ENCODE assay signal across 34 cellular contexts in the genomic region with DNA sequence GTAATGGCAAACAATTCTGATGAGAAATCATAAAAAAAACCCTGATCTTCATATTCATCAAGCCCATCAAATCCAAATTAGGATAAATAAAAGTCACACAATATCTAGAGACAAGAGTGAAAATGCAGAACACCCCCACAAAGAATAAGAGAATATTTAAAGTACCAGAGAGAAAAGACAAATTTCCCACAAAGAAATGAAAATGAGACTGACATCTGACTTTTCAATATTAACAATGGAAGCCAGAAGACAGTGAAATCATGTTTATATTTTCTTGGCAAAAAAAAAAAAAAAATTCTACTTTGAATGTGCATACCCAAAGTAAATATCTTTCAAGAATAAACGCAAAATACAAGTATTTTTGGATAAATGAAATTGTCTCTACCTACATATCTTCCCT. TPM values are rescaled to one million over a fixed set of nuclear protein-coding genes. Genes with fewer than 3 reads are reported as not detected.
DNase-seq lines count a peak whose midpoint lies in the region; ATAC-seq, FAIRE-seq and TF ChIP-seq lines count a peak whose summit lies in the region.
"Had no signal": no experiment of that assay in that cellular context is flagged by ENCODE, and none has a peak within 500 bp of the region (broad histone marks: within the 10 kb centered on the region; RNA-seq: fewer than 3 reads in every experiment).

No MANE protein-coding gene starts in this region.

- no peak overlapping the region for H3K27ac Mint-ChIP-seq in WTC11
- H3K27ac Mint-ChIP-seq: B cell; CD14-positive monocyte; CD4-positive, alpha-beta memory T cell; CD4-positive, alpha-beta T cell; CD4-positive, CD25-positive, alpha-beta regulatory T cell; CD8-positive, alpha-beta memory T cell; CD8-positive, alpha-beta T cell had no signal

- in situ Hi-C loops in HepG2 (cut with HindIII; ENCODE audit: extremely low pct_ligation_motif_present, low pct_unique_long_range_greater_than_20kb): no loop called here

- POLR2A ChIA-PET in HepG2 (lab: Yijun Ruan, JAX) (no interaction called here), HEK293 (lab: Yijun Ruan, JAX) (no interaction called here), WTC11 (lab: Charles Lee) (no interaction called here)

- no peak overlapping the region for H3K27ac ChIP-seq in HepG2 (ENCODE audit: extremely low read length, insufficient read depth, low read length)
- no peak overlapping the region for H3K27ac ChIP-seq in right lobe of liver
- no peak overlapping the region for H3K27ac ChIP-seq in HEK293 (ENCODE audit: extremely low read depth, low read depth, low read length)
- H3K27ac ChIP-seq: 22Rv1; A549; BLaER1; BLaER1 treated with 17β-estradiol and CSF1 and Interleukin-3, amounts not matched to agents 10 nM and 100 nM; C4-2B had no signal

- ATAC-seq in HepG2 (no peak), right lobe of liver (no peak), WTC11 (no peak), Right ventricle myocardium inferior (no peak)
- ATAC-seq: A549; CD8-positive, alpha-beta T cell had no signal

- H3K4me1 ChIP-seq in HepG2 (ENCODE audit: insufficient read depth, low read length): no peaks in the 10 kb centered on the region
- H3K4me1 ChIP-seq in right lobe of liver: no peaks in the 10 kb centered on the region
- H3K4me1 ChIP-seq in HEK293 (ENCODE audit: control insufficient read depth, insufficient read depth, low read length): no peaks in the 10 kb centered on the region
- H3K4me1 ChIP-seq: A549, BE2C, Caco-2 had no signal

- H3K36me3 ChIP-seq in HepG2 (replicated peaks in 1 of 2; ENCODE audit: control insufficient read depth in 1 of 2, insufficient read depth in 2 of 2, low read length in 2 of 2) (no peaks in the 10 kb centered on the region), right lobe of liver (no peaks in the 10 kb centered on the region), HEK293 (ENCODE audit: control insufficient read depth in 2 of 2, insufficient read depth in 1 of 2, low read length in 2 of 2) (no peaks in the 10 kb centered on the region)
- H3K36me3 ChIP-seq: BE2C; BLaER1; BLaER1 treated with 17β-estradiol and CSF1 and Interleukin-3, amounts not matched to agents 10 nM and 100 nM had no signal

- peaks cover 11% of the 10 kb centered on the region for H3K27me3 Mint-ChIP-seq in WTC11 (ENCODE audit: low read depth)

- H3K4me3 Mint-ChIP-seq in WTC11: no peak overlapping the region
- H3K4me3 Mint-ChIP-seq: B cell; CD14-positive monocyte; CD4-positive, alpha-beta memory T cell; CD4-positive, alpha-beta T cell; CD4-positive, CD25-positive, alpha-beta regulatory T cell; CD8-positive, alpha-beta memory T cell; CD8-positive, alpha-beta T cell had no signal

- CTCF ChIA-PET in HepG2 (lab: Yijun Ruan, JAX; ENCODE audit: low intra/inter-chr PET ratio, low total read pairs) (no interaction called here), HEK293 (lab: Yijun Ruan, JAX) (no interaction called here), WTC11 (lab: Charles Lee) (no interaction called here)

- H3K4me1 Mint-ChIP-seq in WTC11: no peaks in the 10 kb centered on the region
- H3K4me1 Mint-ChIP-seq: B cell; CD14-positive monocyte; CD4-positive, alpha-beta memory T cell; CD4-positive, CD25-positive, alpha-beta regulatory T cell; CD8-positive, alpha-beta memory T cell had no signal

- peaks cover 24% of the 10 kb centered on the region for H3K36me3 Mint-ChIP-seq in WTC11
- H3K36me3 Mint-ChIP-seq: CD14-positive monocyte; CD4-positive, alpha-beta memory T cell; CD4-positive, CD25-positive, alpha-beta regulatory T cell; CD8-positive, alpha-beta memory T cell; CD8-positive, alpha-beta T cell had no signal

- WGBS in HepG2 (ENCODE audit: low lambda C conversion rate): 0% methylated on average over 1 of the region's 1 CpG
- WGBS in right lobe of liver (ENCODE audit: insufficient coverage, low coverage, low lambda C conversion rate, missing lambda C conversion rate): 39% methylated on average over 1 of the region's 1 CpG

- no TSS peak for BruUV-seq in HepG2 (replicated peaks; lab: Mats Ljungman, UMichigan)

- TF ChIP-seq EP300 in HepG2 (IDR thresholded peaks at IDR 0.05; ENCODE audit: low read depth in 2 of 2, low read length in 2 of 2) (no peak), HepG2 (CRISPR knock-in tag; IDR thresholded peaks at IDR 0.05; ENCODE audit: borderline replicate concordance) (no peak)

- no peaks in the 10 kb centered on the region for H4K20me1 ChIP-seq in HepG2 (ENCODE audit: insufficient read depth, low read length)
- H4K20me1 ChIP-seq: BLaER1; BLaER1 treated with 17β-estradiol and CSF1 and Interleukin-3, amounts not matched to agents 10 nM and 100 nM had no signal

- H2AFZ ChIP-seq in HepG2 (ENCODE audit: low read length): no peak overlapping the region

- peaks cover 46% of the 10 kb centered on the region for H3K9me3 Mint-ChIP-seq in WTC11

- H3K9me3 ChIP-seq in HepG2 (ENCODE audit: low read length) (peaks cover 22% of the 10 kb centered on the region), right lobe of liver (no peaks in the 10 kb centered on the region), HEK293 (ENCODE audit: control insufficient read depth, insufficient read depth, low read depth, low read length) (no peaks in the 10 kb centered on the region)
- H3K9me3 ChIP-seq: BE2C had no signal

- intact Hi-C loops in HepG2 (cut with micrococcal nuclease; ENCODE audit: unreplicated experiment) (no loop called here), right lobe of liver (cut with DNase I) (no loop called here), Right ventricle myocardium inferior (cut with DNase I) (no loop called here)

- H3K4me3 ChIP-seq in HepG2 (replicated peaks in 1 of 3; ENCODE audit: insufficient read depth in 1 of 3, low read depth in 2 of 3, low read length in 3 of 3) (no peak overlapping the region), right lobe of liver (no peak overlapping the region), HEK293 (ENCODE audit: low read depth, low read length) (no peak overlapping the region)
- H3K4me3 ChIP-seq: A549; BLaER1; BLaER1 treated with 17β-estradiol and CSF1 and Interleukin-3, amounts not matched to agents 10 nM and 100 nM had no signal

- DNase-seq in HepG2 (ENCODE audit: low spot score): no peak
- DNase-seq in right lobe of liver: no peak
- no peak for DNase-seq in WTC11 (ENCODE audit: low spot score)
- no peak for DNase-seq in Right ventricle myocardium inferior (ENCODE audit: missing footprints)
- no peak for DNase-seq in NCI-H226
- DNase-seq: 8988T; ACHN; AML-193; BE2C; C1 segment of cervical spinal cord; Caco-2; Calu3; CD4-positive, alpha-beta memory T cell; CD4-positive, alpha-beta T cell; CD4-positive, CD25-positive, alpha-beta regulatory T cell; CD8-positive, alpha-beta memory T cell; CD8-positive, alpha-beta T cell; COR-L47; DMS 273 treated with DMSO at 0.1 percent for 48 hours; DMS153; DMS53; DMS79; DMS79 treated with DMSO at 0.1 percent for 48 hours; DND-41; EL had no signal

- no peak overlapping the region for H3K4me2 ChIP-seq in HepG2 (ENCODE audit: low read depth, low read length)
- H3K4me2 ChIP-seq: A549; BLaER1; BLaER1 treated with 17β-estradiol and CSF1 and Interleukin-3, amounts not matched to agents 10 nM and 100 nM had no signal

- H3K79me2 ChIP-seq in HepG2 (ENCODE audit: insufficient read depth, low read length): no peaks in the 10 kb centered on the region

- TF ChIP-seq POLR2A in HepG2 (IDR thresholded peaks at IDR 0.05; ENCODE audit: insufficient read depth in 1 of 2, low read depth in 2 of 2, low read length in 2 of 2): no peak
- TF ChIP-seq POLR2A in right lobe of liver (IDR thresholded peaks at IDR 0.05): no peak

- TF ChIP-seq RAD21 in HepG2 (CRISPR knock-in tag; IDR thresholded peaks at IDR 0.05): no peak

- FAIRE-seq in HepG2 (lab: Jason Lieb, UNC): no peak
- FAIRE-seq: D721Med had no signal

- TF ChIP-seq CTCF in HepG2 (CRISPR knock-in tag; IDR thresholded peaks at IDR 0.05): no peak
- no peak for TF ChIP-seq CTCF in right lobe of liver (IDR thresholded peaks at IDR 0.05)
- no peak for TF ChIP-seq CTCF in HEK293 (tag by site-specific recombination; IDR thresholded peaks at IDR 0.05)
- no peak for TF ChIP-seq CTCF in WTC11 (IDR thresholded peaks at IDR 0.05)

- no peak overlapping the region for H3K9ac ChIP-seq in HepG2 (ENCODE audit: insufficient read depth, low read depth, low read length)
- H3K9ac ChIP-seq: BLaER1; BLaER1 treated with 17β-estradiol and CSF1 and Interleukin-3, amounts not matched to agents 10 nM and 100 nM had no signal

- peaks cover 1 to 10% of the 10 kb centered on the region in 2 experiments; a peak in 2 of 5 replicates for H3K27me3 ChIP-seq in HepG2 (ENCODE audit: control insufficient read depth in 1 of 2, insufficient read depth in 2 of 2, low read length in 2 of 2)
- H3K27me3 ChIP-seq in right lobe of liver: no peaks in the 10 kb centered on the region
- H3K27me3 ChIP-seq: BE2C; BLaER1; BLaER1 treated with 17β-estradiol and CSF1 and Interleukin-3, amounts not matched to agents 10 nM and 100 nM had no signal

TF ChIP-seq in WTC11, 78 proteins besides CTCF, POLR2A, EP300 and RAD21 (continues in another document):
- peak; percentile 61; the same call in 1 of the 2 replicates for TF ChIP-seq ZNF317 (CRISPR knock-in tag; IDR thresholded peaks at IDR 0.05; ENCODE audit: borderline replicate concordance, low read depth)

RNA-seq across cellular contexts. Expression of gene COL5A1, which starts 28.9 kb away (rescaled TPM):
- not detected in 2 replicates for total RNA-seq in HepG2 (2016; rRNA removed; fragmentation: Illumina TruSeq; extraction: Trizol)
- not detected in 2 replicates for total RNA-seq in HepG2 (2016; cell fraction: cytosol; rRNA removed; fragmentation: Illumina TruSeq; extraction: Trizol; ENCODE audit: low read depth)
- total RNA-seq in HepG2 (2016; cell fraction: insoluble cytoplasmic fraction; rRNA removed; fragmentation: Illumina TruSeq; extraction: Trizol): not detected in 2 replicates
- total RNA-seq in HepG2 (2016; cell fraction: membrane; rRNA removed; fragmentation: Illumina TruSeq; extraction: Trizol): not detected in 2 replicates
- total RNA-seq in HepG2 (2016; cell fraction: nucleus; rRNA removed; fragmentation: Illumina TruSeq; extraction: Trizol): not detected in 2 replicates
- polyA plus RNA-seq in HepG2 (2011; rRNA removed): under 0.01 TPM in 1 of 2 replicates, not detected in the other
- under 0.01 TPM in 1 of 2 replicates, not detected in the other for polyA plus RNA-seq in HepG2 (2011; cell fraction: cytosol; rRNA removed)
- polyA plus RNA-seq in HepG2 (2011; cell fraction: nucleus; rRNA removed): 0.07 and 0.08 TPM in 2 replicates
- not detected in 2 replicates for polyA plus RNA-seq in HepG2 (2012)
- polyA plus RNA-seq in HepG2 (2016; cell fraction: cytosol; fragmentation: Illumina TruSeq; extraction: Trizol; ENCODE audit: low read depth): not detected in 2 replicates
- not detected in 2 replicates for polyA plus RNA-seq in HepG2 (2016; cell fraction: insoluble cytoplasmic fraction; fragmentation: Illumina TruSeq; extraction: Trizol; ENCODE audit: low read depth)
- not detected in 2 replicates for polyA plus RNA-seq in HepG2 (2016; cell fraction: membrane; fragmentation: Illumina TruSeq; extraction: Trizol; ENCODE audit: low read depth)
- 0.19 TPM in 1 of 2 replicates, not detected in the other for polyA plus RNA-seq in HepG2 (2016; cell fraction: nucleus; fragmentation: Illumina TruSeq; extraction: Trizol; ENCODE audit: insufficient read depth, low read depth)
- 0.04 and 20.3 TPM in 2 replicates for polyA minus RNA-seq in HepG2 (2011; rRNA and poly(A)+ RNA removed; ENCODE audit: low replicate concordance)
- 0.20 TPM in 1 of 2 replicates, not detected in the other for polyA minus RNA-seq in HepG2 (2011; cell fraction: cytosol; rRNA and poly(A)+ RNA removed)
- polyA minus RNA-seq in HepG2 (2011; cell fraction: nucleus; rRNA and poly(A)+ RNA removed): not detected in 2 replicates
- 10 to 100 TPM in 2 of 6 experiments, 1 to 10 TPM in 4; 1.5 to 17.0 (median 7.7) TPM for total RNA-seq in right lobe of liver
- 13.5 to 17.7 TPM (median 16.4 TPM) in 3 replicates for total RNA-seq in WTC11 (2021)
- total RNA-seq in Right ventricle myocardium inferior: 18.7 TPM
- total RNA-seq: B cell, Calu3 had no signal
- polyA plus RNA-seq: CD14-positive monocyte had no signal

Comparison
In these comparisons a context has a peak if more than half of its experiments do, and no peak if none do; other contexts are left out.
1. Of the 63 proteins assayed by ChIP-seq in both HepG2 and HEK293: peak only in HepG2: none; only in HEK293: SETDB1; in both: none; in neither: 62.